In the genomic region with DNA sequence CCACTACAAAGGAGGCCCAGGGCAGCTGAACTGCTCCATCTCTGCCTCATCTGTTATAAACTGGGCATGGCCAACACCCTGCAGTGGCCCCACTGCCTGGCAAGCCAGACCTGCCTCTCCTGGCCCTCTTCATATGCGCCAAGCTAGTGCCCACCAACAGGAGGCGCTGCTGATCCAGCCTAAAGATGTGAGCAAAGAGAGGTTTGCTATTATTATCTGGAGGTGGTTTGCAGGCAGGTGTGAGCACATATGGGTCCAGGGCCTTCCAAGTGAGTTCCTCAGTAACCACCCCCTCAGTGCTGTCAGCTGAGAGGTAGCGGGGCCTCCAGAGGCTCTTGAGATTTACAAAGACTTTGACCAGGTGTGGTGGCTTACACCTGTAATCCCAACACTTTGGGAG, we compare ENCODE assay signal across 9 cellular contexts.
DNase-seq lines count a peak whose midpoint lies in the region; ATAC-seq and TF ChIP-seq lines count a peak whose summit lies in the region.
"Had no signal": no experiment of that assay in that cellular context is flagged by ENCODE, and none has a peak within 500 bp of the region (broad histone marks: within the 10 kb centered on the region; RNA-seq: fewer than 3 reads in every experiment).

No MANE protein-coding gene starts in this region.

- H3K4me1 ChIP-seq in ascending aorta: peaks cover 10 to 18% of the 10 kb centered on the region in 2 donors

- peaks cover 3 to 21% (median 11%) of the 10 kb centered on the region in 4 donors for H3K4me1 Mint-ChIP-seq in naive thymus-derived CD8-positive, alpha-beta T cell

- DNase-seq in GM13977 (ENCODE audit: low spot score): peak; percentile 40
- DNase-seq in T follicular helper cell (ENCODE audit: low read depth): peak; percentile 57
- DNase-seq in ascending aorta (ENCODE audit: low spot score in 2 of 2): no peak
- DNase-seq in naive thymus-derived CD8-positive, alpha-beta T cell: peak in 9 of 10 donors; percentile 26 to 73 (median 41)
- no peak for DNase-seq in cerebellum (ENCODE audit: low spot score)
- DNase-seq in NCI-H82 (lab: John Stamatoyannopoulos, UW): no peak

- ATAC-seq in naive thymus-derived CD8-positive, alpha-beta T cell: no peak
- no peak for ATAC-seq in GM19328 (IDR thresholded peaks at IDR 0.05; ENCODE audit: unreplicated experiment)
- ATAC-seq in HG02588 (IDR thresholded peaks at IDR 0.05; ENCODE audit: unreplicated experiment): no peak

- no peaks in the 10 kb centered on the region for H3K36me3 Mint-ChIP-seq in naive thymus-derived CD8-positive, alpha-beta T cell

- TF ChIP-seq CTCF in GM13977 (IDR thresholded peaks at IDR 0.05; ENCODE audit: extremely low read depth, insufficient read depth, missing control alignments): peak; percentile 70
- TF ChIP-seq CTCF in ascending aorta (IDR thresholded peaks at IDR 0.05): peak in 2 of 3 experiments; percentile 14 to 27

- no peak overlapping the region for H3K27ac Mint-ChIP-seq in naive thymus-derived CD8-positive, alpha-beta T cell

- POLR2A ChIA-PET in naive thymus-derived CD8-positive, alpha-beta T cell (lab: Charles Lee): no interaction called here

- no peaks in the 10 kb centered on the region for H3K36me3 ChIP-seq in ascending aorta

- H3K4me3 Mint-ChIP-seq in naive thymus-derived CD8-positive, alpha-beta T cell: no peak overlapping the region

- no peaks in the 10 kb centered on the region for H3K9me3 ChIP-seq in ascending aorta

- in situ Hi-C loops in GM13977 (cut with MboI; ENCODE audit: low pct_unique_long_range_greater_than_20kb, low sequenced_read_pairs, unreplicated experiment): no loop called here

- H3K4me3 ChIP-seq in ascending aorta: no peak overlapping the region
- H3K4me3 ChIP-seq: skin epidermis had no signal

- no peaks in the 10 kb centered on the region for H3K27me3 ChIP-seq in ascending aorta

- H3K27ac ChIP-seq in ascending aorta: no peak overlapping the region
- H3K27ac ChIP-seq: skin epidermis had no signal

- intact Hi-C loops in ascending aorta (cut with DNase I): no loop called here

- no peaks in the 10 kb centered on the region for H3K9me3 Mint-ChIP-seq in naive thymus-derived CD8-positive, alpha-beta T cell

- H3K27me3 Mint-ChIP-seq in naive thymus-derived CD8-positive, alpha-beta T cell: peaks cover 11 to 63% (median 21%) of the 10 kb centered on the region in 5 donors

Comparison
In these comparisons a context has a peak if more than half of its experiments do, and no peak if none do; other contexts are left out.
1. DNase-seq: peak in GM13977 (single experiment), T follicular helper cell (single experiment) and naive thymus-derived CD8-positive, alpha-beta T cell (9 of 10); none in ascending aorta (0 of 2), cerebellum (single experiment) and NCI-H82 (single experiment).